Comparison of ENCODE assay signal across 20 cellular contexts in genomic region chr20:24825591-24825990, GRCh38.
DNase-seq lines count a peak whose midpoint lies in the region; ATAC-seq and TF ChIP-seq lines count a peak whose summit lies in the region.
"Had no signal": no experiment of that assay in that cellular context is flagged by ENCODE, and none has a peak within 500 bp of the region (broad histone marks: within the 10 kb centered on the region; RNA-seq: fewer than 3 reads in every experiment).

No MANE protein-coding gene starts in this region.

- intact Hi-C loops in sigmoid colon (cut with DNase I), result no loop called here

- H3K36me3 ChIP-seq in sigmoid colon, result no peaks in the 10 kb centered on the region

- no peaks in the 10 kb centered on the region for H3K9me3 Mint-ChIP-seq in type B pancreatic cell
- H3K9me3 Mint-ChIP-seq: CD4-positive, alpha-beta T cell; HFFc6 had no signal

- H3K27ac Mint-ChIP-seq in type B pancreatic cell, result no peak overlapping the region
- H3K27ac Mint-ChIP-seq: CD4-positive, alpha-beta T cell; HFFc6 had no signal

- DNase-seq in activated effector memory CD4-positive, alpha-beta T cell treated with anti-CD3 and anti-CD28 coated beads, Interleukin-2, amount 50 U/mL, for 16 hours, result peak; percentile 21
- DNase-seq in activated effector memory CD4-positive, alpha-beta T cell treated with Interleukin-2 at 50 U/mL for 16 hours, result no peak
- peak; percentile 39 for DNase-seq in mesenteric fat pad (ENCODE audit: low spot score)
- DNase-seq in sigmoid colon, result peak; percentile 30
- DNase-seq in type B pancreatic cell (ENCODE audit: extremely low spot score, unreplicated experiment), result peak; percentile 42
- no peak for DNase-seq in RKO (ENCODE audit: low spot score)
- DNase-seq: AML-193, Caco-2, GOT3, H7, HFFc6, IMR-90 had no signal

- no peaks in the 10 kb centered on the region for H3K27me3 Mint-ChIP-seq in type B pancreatic cell
- H3K27me3 Mint-ChIP-seq: CD4-positive, alpha-beta T cell had no signal

- 92 to 94% methylated on average over 6 of the region's 6 CpGs for WGBS in sigmoid colon, 2 donors

- H3K4me1 Mint-ChIP-seq in type B pancreatic cell (ENCODE audit: unreplicated experiment), result no peaks in the 10 kb centered on the region

- no peaks in the 10 kb centered on the region for H3K27me3 ChIP-seq in sigmoid colon

- TF ChIP-seq CTCF in sigmoid colon (IDR thresholded peaks at IDR 0.05), result no peak
- TF ChIP-seq CTCF in type B pancreatic cell (conservative IDR thresholded peaks at IDR 0.05), result no peak

- H3K36me3 Mint-ChIP-seq in type B pancreatic cell, result no peaks in the 10 kb centered on the region

- TF ChIP-seq EP300 in sigmoid colon (IDR thresholded peaks at IDR 0.05), result no peak

- H3K4me3 Mint-ChIP-seq in type B pancreatic cell, result no peak overlapping the region
- H3K4me3 Mint-ChIP-seq: CD4-positive, alpha-beta T cell; HFFc6 had no signal

- no peak overlapping the region for H3K4me3 ChIP-seq in sigmoid colon
- H3K4me3 ChIP-seq: A549 had no signal

- H3K9me3 ChIP-seq in sigmoid colon, result peaks cover 0 to 5% (median 0%) of the 10 kb centered on the region in 4 donors
- H3K9me3 ChIP-seq: A549 had no signal

- no peaks in the 10 kb centered on the region for H3K4me1 ChIP-seq in sigmoid colon
- H3K4me1 ChIP-seq: A549, Caco-2 had no signal

- TF ChIP-seq POLR2A in sigmoid colon (IDR thresholded peaks at IDR 0.05), result no peak

- no peak overlapping the region for H3K27ac ChIP-seq in sigmoid colon
- H3K27ac ChIP-seq: 22Rv1, A549, C4-2B, HL-60 had no signal

- ATAC-seq in HG03175 (IDR thresholded peaks at IDR 0.05; ENCODE audit: unreplicated experiment), result no peak
- no peak for ATAC-seq in HG03457 (IDR thresholded peaks at IDR 0.05; ENCODE audit: unreplicated experiment)
- ATAC-seq: A549, HCT116 had no signal

Comparison
In these comparisons a context has a peak if more than half of its experiments do, and no peak if none do; other contexts are left out.
1. DNase-seq: peak in activated effector memory CD4-positive, alpha-beta T cell treated with anti-CD3 and anti-CD28 coated beads, Interleukin-2, amount 50 U/mL, for 16 hours (single experiment), mesenteric fat pad (single experiment), sigmoid colon (single experiment) and type B pancreatic cell (single experiment); none in activated effector memory CD4-positive, alpha-beta T cell treated with Interleukin-2 at 50 U/mL for 16 hours (single experiment) and RKO (single experiment).